ENCODE assay signal across 22 cellular contexts in genomic region chr2:175175896-175176295, GRCh38. TPM values are rescaled to one million over a fixed set of nuclear protein-coding genes. Genes with fewer than 3 reads are reported as not detected.
DNase-seq lines count a peak whose midpoint lies in the region; ATAC-seq and TF ChIP-seq lines count a peak whose summit lies in the region.
"Had no signal": no experiment of that assay in that cellular context is flagged by ENCODE, and none has a peak within 500 bp of the region (broad histone marks: within the 10 kb centered on the region; RNA-seq: fewer than 3 reads in every experiment).

No MANE protein-coding gene starts in this region.

- H3K18ac ChIP-seq in IMR-90 (ENCODE audit: low read depth, low read length), result no peak overlapping the region

- H3K23ac ChIP-seq in IMR-90 (ENCODE audit: low read depth, low read length), result no peak overlapping the region

- no peak for TF ChIP-seq POLR2A in IMR-90 (IDR thresholded peaks at IDR 0.05; ENCODE audit: low read depth, low read length)

- H4K20me1 ChIP-seq in IMR-90 (ENCODE audit: insufficient read depth, low read length), result 0 out of 2 replicates have a peak, but pooled peaks cover 3% of the 10 kb centered on the region

- H2BK20ac ChIP-seq in IMR-90 (ENCODE audit: low read depth, low read length), result no peak overlapping the region

- in situ Hi-C loops in IMR-90 (cut with MboI; ENCODE audit: low sequenced_read_pairs), result no loop called here

- no peak for TF ChIP-seq CTCF in IMR-90 (conservative IDR thresholded peaks at IDR 0.05; ENCODE audit: low read depth, low read length)

- no peak for TF ChIP-seq RAD21 in IMR-90 (IDR thresholded peaks at IDR 0.05; ENCODE audit: low read length)

- H3K9me1 ChIP-seq in IMR-90 (ENCODE audit: insufficient read depth, low read length), result 0 out of 2 replicates have a peak, but pooled peaks cover 2% of the 10 kb centered on the region

- peaks cover 14 to 18% of the 10 kb centered on the region in 2 experiments for H3K79me1 ChIP-seq in IMR-90 (ENCODE audit: low read depth in 1 of 2, low read length in 2 of 2)

- no peak overlapping the region for H3K56ac ChIP-seq in IMR-90 (ENCODE audit: extremely low read depth, insufficient read depth, low read length)

- no peaks in the 10 kb centered on the region for H3K9me3 ChIP-seq in IMR-90 (ENCODE audit: control insufficient read depth, insufficient read depth, low read length)
- H3K9me3 ChIP-seq: gastroesophageal sphincter, neutrophil, psoas muscle, suprapubic skin had no signal

- intact Hi-C loops in IMR-90 (cut with micrococcal nuclease), result no loop called here

- ATAC-seq in IMR-90 (ENCODE audit: low read depth) (no peak; the same call in 1 of the 2 replicates), GM19035 (IDR thresholded peaks at IDR 0.05; ENCODE audit: unreplicated experiment) (no peak)
- ATAC-seq: gastroesophageal sphincter, psoas muscle, WTC11 had no signal

- H2BK5ac ChIP-seq in IMR-90 (ENCODE audit: low read depth, low read length, poor library complexity, severe bottlenecking), result no peak overlapping the region

- H3K4ac ChIP-seq in IMR-90 (ENCODE audit: low read depth, low read length), result no peak overlapping the region

- H3K27ac ChIP-seq in IMR-90 (ENCODE audit: insufficient read depth, low read length), result no peak overlapping the region
- H3K27ac ChIP-seq: gastroesophageal sphincter, neutrophil, psoas muscle, skin epidermis, suprapubic skin had no signal

- no peak overlapping the region for H2BK15ac ChIP-seq in IMR-90 (ENCODE audit: low read depth, low read length)

- no CpG with 5 or more reads among the region's 1 CpG for WGBS in IMR-90 (ENCODE audit: extremely low coverage in 2 of 2, insufficient read length in 1 of 2), 2 experiments

- no peak overlapping the region for H4K8ac ChIP-seq in IMR-90 (ENCODE audit: low read depth in 2 of 2, low read length in 2 of 2)

- POLR2A ChIA-PET in IMR-90 (lab: Charles Lee; ENCODE audit: unreplicated experiment), result no interaction called here

- dilution Hi-C loops in IMR-90 (cut with HindIII; ENCODE audit: low sequenced_read_pairs, unreplicated experiment), result no loop called here

- H3K27me3 ChIP-seq in IMR-90 (ENCODE audit: control insufficient read depth, insufficient read depth, low read length), result no peaks in the 10 kb centered on the region
- H3K27me3 ChIP-seq: gastroesophageal sphincter, neutrophil, suprapubic skin had no signal

- no peak overlapping the region for H2AK9ac ChIP-seq in IMR-90 (replicated peaks; ENCODE audit: low read depth, low read length, poor library complexity)

- DNase-seq in ELR (ENCODE audit: low read depth) (peak; percentile 64), IMR-90 (peak; percentile 65), amniotic epithelial cell (ENCODE audit: low read depth) (peak; percentile 14), kidney tubule cell (ENCODE audit: low spot score) (peak; percentile 44), NK-92 (lab: John Stamatoyannopoulos, UW; ENCODE audit: unreplicated experiment) (no peak), GM19238 (ENCODE audit: insufficient read length, low spot score) (no peak)
- DNase-seq: activated CD4-positive, alpha-beta T cell treated with anti-CD3 and anti-CD28 coated beads, Interleukin-2, amount 50 U/mL, for 48 hours; activated naive CD4-positive, alpha-beta T cell treated with anti-CD3 and anti-CD28 coated beads, Interleukin-2, amount 10 ng/mL, durations not matched to agents 7 days and 5 days; activated T-cell treated with anti-CD3 and anti-CD28 coated beads, Interleukin-2, amount 50 U/mL, for 1 hour; aorta; CD4-positive, alpha-beta memory T cell; erythroblast; NCI-H1105 treated with DMSO at 0.1 percent for 48 hours; NCI-H2081 treated with DMSO at 0.1 percent for 48 hours; psoas muscle; stimulated activated CD4-positive, alpha-beta T cell treated with anti-CD3 and anti-CD28 coated beads, Interleukin-1b, Interleukin-23, amount 100 ng/mL, for 48 hours had no signal

- no peak overlapping the region for H3K14ac ChIP-seq in IMR-90 (replicated peaks; ENCODE audit: low read depth, low read length)

- H3K4me1 ChIP-seq in IMR-90 (ENCODE audit: control insufficient read depth, insufficient read depth, low read length), result no peaks in the 10 kb centered on the region

- no peak overlapping the region for H2BK120ac ChIP-seq in IMR-90 (ENCODE audit: low read depth, low read length)

- no peak overlapping the region for H2AK5ac ChIP-seq in IMR-90 (ENCODE audit: low read depth, low read length)

- no peak overlapping the region for H3K4me2 ChIP-seq in IMR-90 (ENCODE audit: low read depth, low read length)

- no peak overlapping the region for H4K91ac ChIP-seq in IMR-90 (ENCODE audit: insufficient read depth, low read depth, low read length)

- H3K4me3 ChIP-seq in IMR-90 (ENCODE audit: insufficient read depth, low read depth, low read length), result no peak overlapping the region
- H3K4me3 ChIP-seq: gastroesophageal sphincter, psoas muscle, skin epidermis, suprapubic skin had no signal

- no TSS peak for BruUV-seq in IMR-90 (replicated peaks; lab: Mats Ljungman, UMichigan)

- CTCF ChIA-PET in IMR-90 (lab: Yijun Ruan, JAX), result no interaction called here

- no peak overlapping the region for H4K5ac ChIP-seq in IMR-90 (ENCODE audit: low read depth, low read length)

- H2AFZ ChIP-seq in IMR-90 (replicated peaks; ENCODE audit: low read length, poor library complexity), result no peak overlapping the region

- no peak overlapping the region for H3K9ac ChIP-seq in IMR-90 (ENCODE audit: low read depth, low read length)

- H3K36me3 ChIP-seq in IMR-90 (ENCODE audit: control insufficient read depth, insufficient read depth, low read length), result peaks cover 14% of the 10 kb centered on the region

TF ChIP-seq in IMR-90, 13 proteins besides CTCF, POLR2A, EP300 and RAD21:
- TF ChIP-seq RFX5 (IDR thresholded peaks at IDR 0.05; ENCODE audit: low read depth, low read length) (no peak), MAFK (IDR thresholded peaks at IDR 0.05; ENCODE audit: low read depth, low read length) (no peak), FOS (IDR thresholded peaks at IDR 0.05; ENCODE audit: low read depth, low read length) (no peak), RCOR1 (IDR thresholded peaks at IDR 0.05; ENCODE audit: insufficient replicate concordance, low read length) (no peak), SMC3 (IDR thresholded peaks at IDR 0.05; ENCODE audit: low read depth, low read length) (no peak), ELK1 (IDR thresholded peaks at IDR 0.05; ENCODE audit: borderline replicate concordance, low read depth, low read length) (no peak), NFE2L2 (IDR thresholded peaks at IDR 0.05; ENCODE audit: low read depth, low read length) (no peak), MXI1 (IDR thresholded peaks at IDR 0.05; ENCODE audit: borderline replicate concordance, low read depth, low read length) (no peak), BHLHE40 (IDR thresholded peaks at IDR 0.05; ENCODE audit: low read depth, low read length) (no peak), USF2 (IDR thresholded peaks at IDR 0.05; ENCODE audit: low read depth, low read length) (no peak), CHD1 (IDR thresholded peaks at IDR 0.05; ENCODE audit: low read depth, low read length) (no peak), MAZ (IDR thresholded peaks at IDR 0.05; ENCODE audit: borderline replicate concordance, low read depth, low read length) (no peak)

RNA-seq across cellular contexts. Expression of gene ATP5MC3, which starts 5.6 kb away (rescaled TPM):
- 167 and 226 TPM in 2 replicates for total RNA-seq in IMR-90 (2012; rRNA removed)
- polyA plus RNA-seq in IMR-90 (2012; rRNA removed), result 365 and 385 TPM in 2 replicates
- 299 and 417 TPM in 2 replicates for polyA plus RNA-seq in IMR-90 (2012; cell fraction: cytosol; rRNA removed)
- polyA plus RNA-seq in IMR-90 (2012; cell fraction: nucleus; rRNA removed; ENCODE audit: low replicate concordance), result 94.0 and 181 TPM in 2 replicates

RNA-seq across cellular contexts. Expression of gene ATF2, which starts 7.9 kb away (rescaled TPM):
- total RNA-seq in IMR-90 (2012; rRNA removed), result 51.1 and 60.0 TPM in 2 replicates
- 23.2 and 24.1 TPM in 2 replicates for polyA plus RNA-seq in IMR-90 (2012; rRNA removed)
- polyA plus RNA-seq in IMR-90 (2012; cell fraction: cytosol; rRNA removed), result 8.3 and 8.6 TPM in 2 replicates
- polyA plus RNA-seq in IMR-90 (2012; cell fraction: nucleus; rRNA removed; ENCODE audit: low replicate concordance), result 5.9 and 26.0 TPM in 2 replicates

Comparison
In these comparisons a context has a peak if more than half of its experiments do, and no peak if none do; other contexts are left out.
1. DNase-seq: peak in ELR (single experiment), IMR-90 (single experiment), amniotic epithelial cell (single experiment) and kidney tubule cell (single experiment); none in NK-92 (single experiment) and GM19238 (single experiment).